7 cellular contexts compared by ENCODE assay signal in the genomic region with DNA sequence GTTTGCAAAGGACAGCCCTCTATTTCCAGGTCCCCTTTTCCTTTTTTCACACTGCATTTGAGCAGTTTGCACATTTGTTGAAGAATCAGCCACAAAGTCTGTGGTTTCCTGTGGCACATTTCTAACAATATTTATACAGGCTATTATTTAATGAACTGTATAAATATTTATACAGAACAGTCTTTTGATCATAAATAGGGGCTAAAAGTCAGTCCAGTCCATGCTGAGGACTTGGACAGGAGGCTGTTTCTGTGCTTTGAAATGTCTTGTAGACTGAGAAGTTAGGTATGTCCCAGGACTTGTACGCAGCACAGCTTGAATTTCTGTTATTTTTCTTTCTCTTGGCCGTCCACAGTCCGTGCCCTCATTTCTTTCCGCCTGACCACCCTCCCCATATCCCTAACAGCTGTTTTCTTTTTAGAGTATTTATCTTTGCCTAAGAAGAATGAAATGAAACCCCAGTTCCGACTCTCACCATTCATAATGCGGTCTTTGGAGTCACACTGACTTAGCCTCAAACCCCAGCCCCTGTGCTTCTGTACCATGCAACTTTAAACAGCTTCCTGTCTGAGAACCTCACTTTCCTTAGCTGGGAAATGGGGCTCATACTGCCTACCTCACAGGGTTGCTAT. TPM values are rescaled to one million over a fixed set of nuclear protein-coding genes. Genes with fewer than 3 reads are reported as not detected.
A peak's percentile ranks its signal among the peaks of the same experiment; 100 is the strongest.
DNase-seq lines count a peak whose midpoint lies in the region; ATAC-seq and TF ChIP-seq lines count a peak whose summit lies in the region.

No MANE protein-coding gene starts in this region.

- no peaks in the 10 kb centered on the region for H3K27me3 ChIP-seq in transverse colon
- no peaks in the 10 kb centered on the region for H3K27me3 ChIP-seq in tibial nerve

- in situ Hi-C loops in transverse colon (cut with MboI; ENCODE audit: low pct_ligation_motif_present in 1 of 4, low pct_unique_long_range_greater_than_20kb in 1 of 4, low sequenced_read_pairs in 3 of 4) = loop anchor here in 1 of 4 donors (25.0 kb wide), 1 partner anchor 529 kb away; a partner anchor contains a TSS

- CTCF ChIA-PET in activated CD8-positive, alpha-beta T cell treated with anti-CD3 and anti-CD28 coated beads for 36 hours (lab: Charles Lee) = interaction anchor here (1.1 to 1.3 kb wide), 2 partner anchors 10 to 382 kb away, joined by 3 to 4 read pairs; no protein-coding TSS in a partner anchor

- intact Hi-C loops in activated CD8-positive, alpha-beta T cell treated with anti-CD3 and anti-CD28 coated beads for 36 hours (cut with micrococcal nuclease) = no loop called here
- intact Hi-C loops in transverse colon (cut with DNase I; ENCODE audit: low total_unique reads) = no loop called here

- POLR2A ChIA-PET in activated CD8-positive, alpha-beta T cell treated with anti-CD3 and anti-CD28 coated beads for 36 hours (lab: Charles Lee) = no interaction called here

- H3K36me3 ChIP-seq in transverse colon (no peaks in the 10 kb centered on the region), tibial nerve (no peaks in the 10 kb centered on the region)

- no peak for TF ChIP-seq POLR2A in transverse colon (IDR thresholded peaks at IDR 0.05)
- TF ChIP-seq POLR2A in tibial nerve (IDR thresholded peaks at IDR 0.05) = no peak

- TF ChIP-seq CTCF in activated CD8-positive, alpha-beta T cell treated with anti-CD3 and anti-CD28 coated beads for 36 hours (IDR thresholded peaks at IDR 0.05) = no peak
- TF ChIP-seq CTCF in transverse colon (IDR thresholded peaks at IDR 0.05) = no peak
- no peak for TF ChIP-seq CTCF in tibial nerve (IDR thresholded peaks at IDR 0.05)

- peaks cover 2% of the 10 kb centered on the region for H3K36me3 Mint-ChIP-seq in activated CD8-positive, alpha-beta T cell treated with anti-CD3 and anti-CD28 coated beads for 36 hours (ENCODE audit: low read depth)

- 60 to 72% methylated on average over 6 of the region's 6 CpGs for WGBS in transverse colon (ENCODE audit: low coverage in 1 of 2), 2 donors
- 28 to 42% methylated on average over 6 of the region's 6 CpGs for WGBS in tibial nerve, 2 donors

- H3K27ac Mint-ChIP-seq in activated CD8-positive, alpha-beta T cell treated with anti-CD3 and anti-CD28 coated beads for 36 hours = peak overlapping the region; percentile 14

- no peaks in the 10 kb centered on the region for H3K27me3 Mint-ChIP-seq in activated CD8-positive, alpha-beta T cell treated with anti-CD3 and anti-CD28 coated beads for 36 hours

- no peaks in the 10 kb centered on the region for H3K9me3 Mint-ChIP-seq in activated CD8-positive, alpha-beta T cell treated with anti-CD3 and anti-CD28 coated beads for 36 hours

- H3K27ac ChIP-seq in transverse colon = peak overlapping the region; percentile 30 to 61 (median 58)
- H3K27ac ChIP-seq in tibial nerve = peak overlapping the region in 2 of 4 donors; percentile 26 to 56

- peaks cover 4 to 34% (median 11%) of the 10 kb centered on the region in 4 donors for H3K4me1 ChIP-seq in transverse colon
- H3K4me1 ChIP-seq in tibial nerve = peaks cover 0 to 34% (median 8%) of the 10 kb centered on the region in 4 donors

- ATAC-seq in GM21526 (IDR thresholded peaks at IDR 0.05; ENCODE audit: low FRiP score, unreplicated experiment) = peak; percentile 65
- ATAC-seq in activated CD8-positive, alpha-beta T cell treated with anti-CD3 and anti-CD28 coated beads for 36 hours = peak; percentile 49
- ATAC-seq in left lobe of liver = peak; percentile 39
- no peak for ATAC-seq in GM19324 (IDR thresholded peaks at IDR 0.05; ENCODE audit: low FRiP score, unreplicated experiment)

- H3K9me3 ChIP-seq in transverse colon = no peaks in the 10 kb centered on the region
- no peaks in the 10 kb centered on the region for H3K9me3 ChIP-seq in tibial nerve

- peaks cover 30% of the 10 kb centered on the region for H3K4me1 Mint-ChIP-seq in activated CD8-positive, alpha-beta T cell treated with anti-CD3 and anti-CD28 coated beads for 36 hours (ENCODE audit: low read depth)

- no peak for TF ChIP-seq EP300 in transverse colon (IDR thresholded peaks at IDR 0.05; ENCODE audit: low read depth)
- no peak for TF ChIP-seq EP300 in tibial nerve (IDR thresholded peaks at IDR 0.05)

- DNase-seq in activated CD8-positive, alpha-beta T cell treated with anti-CD3 and anti-CD28 coated beads for 36 hours = peak; percentile 20
- DNase-seq in left lobe of liver (ENCODE audit: low spot score) (no peak), transverse colon (no peak), tibial nerve (ENCODE audit: low spot score in 2 of 2) (no peak), NCI-H1048 (lab: John Stamatoyannopoulos, UW) (no peak)

- H3K4me3 ChIP-seq in transverse colon (peak overlapping the region in 1 of 4 donors; percentile 16), tibial nerve (peak overlapping the region in 2 of 4 donors; percentile 16 to 26)

- peak overlapping the region; percentile 41 for H3K4me3 Mint-ChIP-seq in activated CD8-positive, alpha-beta T cell treated with anti-CD3 and anti-CD28 coated beads for 36 hours

RNA-seq across cellular contexts. Expression of a gene that starts 19.7 kb away (rescaled TPM):
- total RNA-seq in activated CD8-positive, alpha-beta T cell treated with anti-CD3 and anti-CD28 coated beads for 36 hours = 10 to 100 TPM; 11.9 to 13.6 TPM
- 72.2 TPM for total RNA-seq in left lobe of liver
- total RNA-seq in transverse colon = 10 to 100 TPM; 18.2 to 97.7 (median 27.1) TPM
- total RNA-seq in tibial nerve = 10 to 100 TPM; 27.0 to 40.6 (median 32.9) TPM
